Comparison of ENCODE assay signal across 23 cellular contexts in the genomic region with DNA sequence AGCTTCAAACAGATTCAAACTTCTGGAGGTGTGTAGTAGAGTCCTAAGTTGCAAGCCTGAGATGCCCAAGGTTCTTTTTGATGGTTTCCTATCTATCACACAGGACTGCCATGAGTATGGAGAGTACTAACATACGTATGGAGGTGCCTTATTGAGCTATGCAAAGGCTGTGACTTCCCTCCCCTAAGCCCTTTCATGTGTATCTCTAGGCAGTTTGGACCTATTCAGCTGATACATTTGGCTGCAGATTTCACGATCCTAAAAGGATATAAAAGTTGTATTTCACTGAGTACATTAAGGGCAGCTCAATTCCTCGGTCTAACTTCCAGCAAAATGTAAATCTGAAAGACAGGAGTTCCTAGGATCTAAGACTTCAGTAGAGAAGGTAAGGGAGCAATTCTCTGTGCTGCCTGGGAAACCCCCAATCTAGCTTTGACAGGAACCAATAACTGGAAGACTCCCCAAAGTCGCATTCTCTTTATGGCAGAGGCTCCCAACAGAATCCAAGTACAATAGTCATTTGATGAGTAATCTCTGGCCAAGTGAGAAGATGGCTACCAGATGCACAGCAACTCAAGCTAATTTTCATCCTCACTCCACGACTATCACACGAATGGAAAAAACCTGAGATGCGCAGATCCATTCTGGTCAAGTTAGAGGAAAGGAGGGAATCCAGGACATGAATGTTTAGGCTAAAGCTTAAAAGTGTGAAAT.
"Had no signal": no experiment of that assay in that cellular context is flagged by ENCODE, and none has a peak within 500 bp of the region (broad histone marks: within the 10 kb centered on the region; RNA-seq: fewer than 3 reads in every experiment).

No MANE protein-coding gene starts in this region.

- DNase-seq: activated CD4-positive, alpha-beta T cell treated with anti-CD3 and anti-CD28 coated beads, Interleukin-2, amount 10 ng/mL, durations not matched to agents 7 days and 5 days; activated CD4-positive, CD25-positive, alpha-beta regulatory T cell treated with anti-CD3 and anti-CD28 coated beads, Interleukin-2, amount 50 U/mL, for 72 hours; activated gamma-delta T cell treated with Interleukin-2 at 50 U/mL for 16 hours; activated T-cell treated with anti-CD3 and anti-CD28 coated beads, Interleukin-2, amount 50 U/mL, for 1 hour; brain microvascular endothelial cell; caudate nucleus; effector memory CD4-positive, alpha-beta T cell; gastrocnemius medialis; hippocampal formation; left ventricle myocardium inferior; naive thymus-derived CD4-positive, alpha-beta T cell; occipital lobe; posterior cingulate gyrus; stimulated activated CD4-positive, alpha-beta T cell treated with anti-CD3 and anti-CD28 coated beads, Interleukin-15, amount 100 ng/mL, for 24 hours; stimulated activated CD8-positive, alpha-beta memory T cell treated with anti-CD3 and anti-CD28 coated beads, Interleukin-4, amount 100 ng/mL, for 48 hours; stimulated activated naive B cell treated with anti-CD40 and anti-IgM and Interleukin-4, amounts not matched to agents 10 μg/mL and 1 μg/mL and 100 μg/mL, for 72 hours; testis; WERI-Rb-1 had no signal

- H3K27me3 ChIP-seq: ascending aorta, brain microvascular endothelial cell, gastrocnemius medialis, testis, vagina had no signal

- H3K4me2 ChIP-seq: smooth muscle cell had no signal

- H3K4me1 ChIP-seq: ascending aorta, gastrocnemius medialis, left ventricle myocardium inferior, testis, vagina had no signal

- ATAC-seq: activated naive CD4-positive, alpha-beta T cell treated with anti-CD3 and anti-CD28 coated beads, Interleukin-2, amount 50 U/mL, for 72 hours; gastrocnemius medialis; naive thymus-derived CD4-positive, alpha-beta T cell; sciatic nerve; stimulated activated naive B cell treated with anti-CD40 and anti-IgM and Interleukin-4, amounts not matched to agents 10 μg/mL and 1 μg/mL and 100 μg/mL, for 72 hours had no signal

- H3K4me3 ChIP-seq: ascending aorta, gastrocnemius medialis, left ventricle myocardium inferior, smooth muscle cell, testis, vagina had no signal

- H3K27ac ChIP-seq: ascending aorta, brain microvascular endothelial cell, gastrocnemius medialis, left ventricle myocardium inferior, testis, vagina, WERI-Rb-1 had no signal

- H3K9me3 ChIP-seq: ascending aorta, gastrocnemius medialis, left ventricle myocardium inferior, testis, vagina had no signal

- H3K36me3 ChIP-seq: brain microvascular endothelial cell had no signal
